In genomic region chr9:71901695-71902094, GRCh38 we compare ENCODE assay signal across 20 cellular contexts. TPM values are rescaled to one million over a fixed set of nuclear protein-coding genes. Genes with fewer than 3 reads are reported as not detected.
DNase-seq lines count a peak whose midpoint lies in the region; ATAC-seq, FAIRE-seq and TF ChIP-seq lines count a peak whose summit lies in the region.
"Had no signal": no experiment of that assay in that cellular context is flagged by ENCODE, and none has a peak within 500 bp of the region (broad histone marks: within the 10 kb centered on the region; RNA-seq: fewer than 3 reads in every experiment).

No MANE protein-coding gene starts in this region.

- no peak for TF ChIP-seq POLR2A in NB4 (IDR thresholded peaks at IDR 0.05; ENCODE audit: extremely low read depth, insufficient read length)

- WGBS in ectodermal cell, 2 experiments: 39 to 46% methylated on average over 3 of the region's 3 CpGs

- H3K4me1 ChIP-seq in BE2C: peaks cover 19% of the 10 kb centered on the region
- peaks cover 16% of the 10 kb centered on the region for H3K4me1 ChIP-seq in ectodermal cell (ENCODE audit: control insufficient read depth, insufficient read depth, low read length)
- H3K4me1 ChIP-seq: right lobe of liver had no signal

- no peaks in the 10 kb centered on the region for H3K9me3 ChIP-seq in BE2C
- no peaks in the 10 kb centered on the region for H3K9me3 ChIP-seq in ectodermal cell (ENCODE audit: control insufficient read depth, low read length)
- H3K9me3 ChIP-seq: right lobe of liver, stomach had no signal

- H3K36me3 ChIP-seq in BE2C: peaks cover 4% of the 10 kb centered on the region
- peaks cover 5% of the 10 kb centered on the region for H3K36me3 ChIP-seq in ectodermal cell (ENCODE audit: control insufficient read depth, insufficient read depth, low read length)
- H3K36me3 ChIP-seq: right lobe of liver had no signal

- TF ChIP-seq CTCF in BE2C (IDR thresholded peaks at IDR 0.05; ENCODE audit: low read depth, low read length) (peak; percentile 14; the same call in 1 of the 2 replicates), D721Med (IDR thresholded peaks at IDR 0.05; ENCODE audit: insufficient read depth, missing control alignments) (no peak), NB4 (IDR thresholded peaks at IDR 0.05; ENCODE audit: low read depth, low read length) (no peak), foreskin fibroblast (IDR thresholded peaks at IDR 0.05; ENCODE audit: low read depth, low read length) (no peak)

- H3K4me3 ChIP-seq in BE2C (ENCODE audit: low read depth, low read length): no peak overlapping the region
- H3K4me3 ChIP-seq in NB4 (ENCODE audit: low read depth, low read length): no peak overlapping the region
- no peak overlapping the region for H3K4me3 ChIP-seq in ectodermal cell (ENCODE audit: insufficient read depth, low read depth, low read length)
- H3K4me3 ChIP-seq in foreskin fibroblast (ENCODE audit: low read depth in 1 of 2, low read length in 2 of 2): no peak overlapping the region
- H3K4me3 ChIP-seq: right lobe of liver, stomach had no signal

- no peak for ATAC-seq in HG03520 (IDR thresholded peaks at IDR 0.05; ENCODE audit: unreplicated experiment)
- ATAC-seq in GM18498 (IDR thresholded peaks at IDR 0.05; ENCODE audit: unreplicated experiment): no peak
- ATAC-seq: left ventricle myocardium superior had no signal

- DNase-seq in BE2C (no peak), D721Med (ENCODE audit: insufficient read length, low spot score) (no peak), NB4 (ENCODE audit: low read depth) (peak; percentile 15), foreskin fibroblast (no peak)
- DNase-seq in stimulated activated CD8-positive, alpha-beta memory T cell treated with anti-CD3 and anti-CD28 coated beads, Interleukin-4, amount 100 ng/mL, for 48 hours: no peak
- DNase-seq: AML-193; GDM1; IMR-90; left ventricle myocardium superior; NCI-H1694 treated with DMSO at 0.1 percent for 48 hours; NCI-H69; nephron progenitor cell; right lobe of liver; stimulated activated CD4-positive, alpha-beta T cell treated with anti-CD3 and anti-CD28 coated beads, Interleukin-4, amount 100 ng/mL, for 4 hours; stomach; T1000 had no signal

- H3K27me3 ChIP-seq in BE2C (no peaks in the 10 kb centered on the region), ectodermal cell (ENCODE audit: control insufficient read depth, insufficient read depth, low read length, poor library complexity, severe bottlenecking) (no peaks in the 10 kb centered on the region)
- H3K27me3 ChIP-seq: right lobe of liver, stomach had no signal

- peak overlapping the region; percentile 2 for H3K27ac ChIP-seq in ectodermal cell (ENCODE audit: insufficient read depth, low read depth, low read length, poor library complexity, severe bottlenecking)
- H3K27ac ChIP-seq: right lobe of liver, RWPE1, stomach had no signal

- peak; percentile 35 for FAIRE-seq in D721Med (lab: Jason Lieb, UNC)

RNA-seq across cellular contexts. Expression of gene ABHD17B, which starts 9.3 kb away (rescaled TPM):
- polyA plus RNA-seq in BE2C (2012; ENCODE audit: insufficient read depth, insufficient read length, low read depth): 11.3 TPM
- polyA plus RNA-seq in ectodermal cell (2013, experiment 1 of 4): 55.2 TPM
- 60.6 TPM for polyA plus RNA-seq in ectodermal cell (2013, experiment 2 of 4)
- 45.9 TPM for polyA plus RNA-seq in ectodermal cell (2013, experiment 3 of 4)
- 51.2 TPM for polyA plus RNA-seq in ectodermal cell (2013, experiment 4 of 4)

RNA-seq across cellular contexts. Expression of gene C9orf85, which starts 9.7 kb away (rescaled TPM):
- polyA plus RNA-seq in BE2C (2012; ENCODE audit: insufficient read depth, insufficient read length, low read depth): 4.5 TPM
- 13.2 TPM for polyA plus RNA-seq in ectodermal cell (2013, experiment 1 of 4)
- polyA plus RNA-seq in ectodermal cell (2013, experiment 2 of 4): 14.9 TPM
- polyA plus RNA-seq in ectodermal cell (2013, experiment 3 of 4): 10.8 TPM
- polyA plus RNA-seq in ectodermal cell (2013, experiment 4 of 4): 14.1 TPM
